8 cellular contexts compared by ENCODE assay signal in the genomic region with DNA sequence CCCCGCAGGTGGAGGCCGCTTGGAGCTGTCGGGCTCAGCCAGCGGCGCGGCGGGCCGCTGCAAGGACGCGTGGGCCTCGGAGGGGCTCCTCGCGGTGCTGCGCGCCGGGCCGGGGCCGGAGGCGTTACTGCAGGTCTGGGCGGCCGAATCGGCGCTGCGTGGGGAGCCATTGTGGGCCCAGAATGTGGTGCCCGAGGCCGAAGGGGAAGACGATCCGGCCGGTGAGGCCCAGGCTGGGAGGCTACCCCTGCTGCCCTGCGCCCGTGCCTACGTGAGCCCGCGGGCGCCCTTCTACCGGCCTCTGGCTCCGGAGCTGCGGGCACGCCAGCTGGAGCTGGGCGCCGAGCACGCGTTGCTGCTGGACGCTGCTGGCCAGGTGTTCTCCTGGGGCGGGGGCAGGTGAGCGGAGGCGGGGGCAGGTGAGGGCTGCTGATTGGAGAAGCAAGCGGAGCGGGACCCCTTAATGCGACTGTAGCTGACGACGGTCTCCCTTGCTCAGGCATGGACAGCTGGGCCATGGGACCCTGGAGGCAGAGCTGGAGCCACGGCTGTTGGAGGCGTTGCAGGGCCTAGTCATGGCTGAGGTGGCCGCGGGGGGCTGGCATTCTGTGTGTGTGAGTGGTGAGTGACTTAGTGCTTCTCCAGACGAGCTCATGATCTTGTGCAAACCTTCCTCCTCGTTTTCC. TPM values are rescaled to one million over a fixed set of nuclear protein-coding genes. Genes with fewer than 3 reads are reported as not detected.
DNase-seq lines count a peak whose midpoint lies in the region; ATAC-seq, FAIRE-seq and TF ChIP-seq lines count a peak whose summit lies in the region.

No MANE protein-coding gene starts in this region.

- H3K27me3 ChIP-seq in bronchial epithelial cell (ENCODE audit: control insufficient read depth, insufficient read depth, low read length) = no peaks in the 10 kb centered on the region

- no peaks in the 10 kb centered on the region for H3K9me3 Mint-ChIP-seq in activated T-cell treated with anti-CD3 and anti-CD28 coated beads, Interleukin-2, amount 50 U/mL, for 4 hours

- H3K27ac ChIP-seq in temporal lobe (ENCODE audit: low read depth, low read length) = peak overlapping the region; percentile 63

- ATAC-seq in activated T-cell treated with anti-CD3 and anti-CD28 coated beads, Interleukin-2, amount 50 U/mL, for 4 hours = no peak
- ATAC-seq in left colon (peak; percentile 23), HG02763 (IDR thresholded peaks at IDR 0.05; ENCODE audit: unreplicated experiment) (no peak)

- DNase-seq in activated T-cell treated with anti-CD3 and anti-CD28 coated beads, Interleukin-2, amount 50 U/mL, for 4 hours = no peak
- DNase-seq in activated T-cell treated with anti-CD3 and anti-CD28 coated beads, Interleukin-2, amount 50 U/mL, for 1 hour = no peak
- no peak for DNase-seq in bronchial epithelial cell (ENCODE audit: low read depth)
- DNase-seq in left colon = peak in 1 of 2 donors; percentile 38
- no peak for DNase-seq in activated effector memory CD4-positive, alpha-beta T cell treated with Interleukin-2 at 50 U/mL for 16 hours
- no peak for DNase-seq in AML-193 (lab: John Stamatoyannopoulos, UW)

- no peak for TF ChIP-seq CTCF in bronchial epithelial cell (IDR thresholded peaks at IDR 0.05; ENCODE audit: insufficient read depth, low read length, severe bottlenecking)

- H3K36me3 ChIP-seq in bronchial epithelial cell (ENCODE audit: control insufficient read depth, insufficient read depth, low read length) = peaks cover 13% of the 10 kb centered on the region

- peak overlapping the region; percentile 61 for H3K4me3 Mint-ChIP-seq in activated T-cell treated with anti-CD3 and anti-CD28 coated beads, Interleukin-2, amount 50 U/mL, for 4 hours

- intact Hi-C loops in left colon (cut with DNase I, micrococcal nuclease) = loop anchor here in 1 of 2 donors (10.0 kb wide), 1 partner anchor 308 kb away; no protein-coding TSS in a partner anchor

- no peaks in the 10 kb centered on the region for H3K27me3 Mint-ChIP-seq in activated T-cell treated with anti-CD3 and anti-CD28 coated beads, Interleukin-2, amount 50 U/mL, for 4 hours (ENCODE audit: low read depth)

- H3K36me3 Mint-ChIP-seq in activated T-cell treated with anti-CD3 and anti-CD28 coated beads, Interleukin-2, amount 50 U/mL, for 4 hours (ENCODE audit: insufficient read depth) = peaks cover 18% of the 10 kb centered on the region

- peak overlapping the region; percentile 64 for H3K4me3 ChIP-seq in bronchial epithelial cell (ENCODE audit: low read depth, low read length)

- H3K4me1 Mint-ChIP-seq in activated T-cell treated with anti-CD3 and anti-CD28 coated beads, Interleukin-2, amount 50 U/mL, for 4 hours (ENCODE audit: low read depth) = peaks cover 14% of the 10 kb centered on the region

- FAIRE-seq in bronchial epithelial cell (lab: Jason Lieb, UNC) = peak; percentile 7

RNA-seq across cellular contexts. Expression of a gene that starts 2.6 kb away (rescaled TPM):
- total RNA-seq in activated T-cell treated with anti-CD3 and anti-CD28 coated beads, Interleukin-2, amount 50 U/mL, for 4 hours = 10 to 100 TPM; 11.1 to 18.4 (median 13.1) TPM
- 11.6 and 12.9 TPM in 2 replicates for total RNA-seq in bronchial epithelial cell
- total RNA-seq in left colon = 10 to 100 TPM; 15.3 to 17.1 TPM
- total RNA-seq in temporal lobe = 9.6 TPM

RNA-seq across cellular contexts. Expression of a gene that starts 22.2 kb away (rescaled TPM):
- total RNA-seq in activated T-cell treated with anti-CD3 and anti-CD28 coated beads, Interleukin-2, amount 50 U/mL, for 4 hours = 10 to 100 TPM; 63.4 to 70.5 (median 68.0) TPM
- 64.8 and 105 TPM in 2 replicates for total RNA-seq in bronchial epithelial cell
- total RNA-seq in left colon = 10 to 100 TPM; 53.0 to 58.1 TPM
- 26.1 TPM for total RNA-seq in temporal lobe

RNA-seq across cellular contexts. Expression of a gene that starts 24.9 kb away (rescaled TPM):
- total RNA-seq in activated T-cell treated with anti-CD3 and anti-CD28 coated beads, Interleukin-2, amount 50 U/mL, for 4 hours = 10 to 100 TPM; 39.9 to 43.6 (median 40.0) TPM
- 28.5 and 37.6 TPM in 2 replicates for total RNA-seq in bronchial epithelial cell
- 10 to 100 TPM; 17.3 to 17.5 TPM for total RNA-seq in left colon
- 6.1 TPM for total RNA-seq in temporal lobe

RNA-seq across cellular contexts. Expression of a gene that starts 37.1 kb away (rescaled TPM):
- 10 to 100 TPM; 14.4 to 18.8 (median 18.7) TPM for total RNA-seq in activated T-cell treated with anti-CD3 and anti-CD28 coated beads, Interleukin-2, amount 50 U/mL, for 4 hours
- 6.1 and 14.8 TPM in 2 replicates for total RNA-seq in bronchial epithelial cell
- 10 to 100 TPM; 13.8 to 31.7 TPM for total RNA-seq in left colon
- 11.1 TPM for total RNA-seq in temporal lobe

RNA-seq across cellular contexts. Expression of a gene that starts 54.1 kb away (rescaled TPM):
- 100 to 1,000 TPM in 2 of 3 donors, 10 to 100 TPM in 1; 93.2 to 124 (median 122) TPM for total RNA-seq in activated T-cell treated with anti-CD3 and anti-CD28 coated beads, Interleukin-2, amount 50 U/mL, for 4 hours
- total RNA-seq in bronchial epithelial cell (8.4 and 12.3 TPM in 2 replicates), left colon (10 to 100 TPM; 48.4 to 63.7 TPM), temporal lobe (24.3 TPM)
